12 cellular contexts compared by ENCODE assay signal in genomic region chr3:149368850-149369497, GRCh38. TPM values are rescaled to one million over a fixed set of nuclear protein-coding genes. Genes with fewer than 3 reads are reported as not detected.
DNase-seq lines count a peak whose midpoint lies in the region; ATAC-seq and TF ChIP-seq lines count a peak whose summit lies in the region.
"Had no signal": no experiment of that assay in that cellular context is flagged by ENCODE, and none has a peak within 500 bp of the region (broad histone marks: within the 10 kb centered on the region; RNA-seq: fewer than 3 reads in every experiment).

No MANE protein-coding gene starts in this region.

- H3K27ac ChIP-seq in HUES48 (ENCODE audit: low read depth, low read length) (peak overlapping the region; percentile 99), gastrocnemius medialis (peak overlapping the region in 3 of 4 donors; percentile 66 to 70 (median 68))

- H3K9ac ChIP-seq in HUES48 (ENCODE audit: low read depth, low read length) = 0 out of 2 replicates have a peak overlapping the region, but pooled peaks have one; percentile 16

- DNase-seq in NCI-H526 (lab: John Stamatoyannopoulos, UW) (peak; percentile 97 to 99), foreskin melanocyte (peak; percentile 96), gastrocnemius medialis (no peak)
- DNase-seq: activated CD8-positive, alpha-beta memory T cell treated with anti-CD3 and anti-CD28 coated beads, Interleukin-2, amount 50 U/mL, for 4 hours; DMS79; kidney; OCI-M1; stimulated activated CD4-positive, alpha-beta T cell treated with anti-CD3 and anti-CD28 coated beads, Interleukin-4, amount 100 ng/mL, for 1 hour had no signal

- H3K36me3 ChIP-seq in HUES48 (ENCODE audit: control insufficient read depth, insufficient read depth, low read length) (no peaks in the 10 kb centered on the region), gastrocnemius medialis (no peaks in the 10 kb centered on the region)

- H3K27me3 ChIP-seq in HUES48 (ENCODE audit: control insufficient read depth, insufficient read depth, low read length) (no peaks in the 10 kb centered on the region), gastrocnemius medialis (no peaks in the 10 kb centered on the region)

- intact Hi-C loops in gastrocnemius medialis (cut with DNase I; ENCODE audit: low total_unique reads) = no loop called here

- no peak for TF ChIP-seq CTCF in gastrocnemius medialis (IDR thresholded peaks at IDR 0.05 in 4 of 5, conservative IDR thresholded peaks at IDR 0.05 in 1 of 5)

- in situ Hi-C loops in gastrocnemius medialis (cut with MboI; ENCODE audit: low sequenced_read_pairs in 4 of 4) = no loop called here

- TF ChIP-seq POLR2A in gastrocnemius medialis (IDR thresholded peaks at IDR 0.05) = no peak

- H3K4me1 ChIP-seq in HUES48 (ENCODE audit: control insufficient read depth, insufficient read depth, low read length) = peaks cover 53% of the 10 kb centered on the region
- H3K4me1 ChIP-seq in gastrocnemius medialis = peaks cover 0 to 28% of the 10 kb centered on the region in 2 donors

- H3K4me3 ChIP-seq in HUES48 (ENCODE audit: low read depth, low read length) (no peak overlapping the region; the same call in 1 of the 2 replicates), gastrocnemius medialis (no peak overlapping the region)

- no peak for ATAC-seq in gastrocnemius medialis
- ATAC-seq in HG02610 (IDR thresholded peaks at IDR 0.05; ENCODE audit: unreplicated experiment) = no peak
- ATAC-seq in HG03095 (IDR thresholded peaks at IDR 0.05; ENCODE audit: unreplicated experiment) = no peak
- ATAC-seq in HG02885 (IDR thresholded peaks at IDR 0.05; ENCODE audit: poor library complexity, unreplicated experiment) = no peak

- no peaks in the 10 kb centered on the region for H3K9me3 ChIP-seq in HUES48 (ENCODE audit: control insufficient read depth, insufficient read depth, low read length)
- no peaks in the 10 kb centered on the region for H3K9me3 ChIP-seq in gastrocnemius medialis

RNA-seq across cellular contexts. Expression of gene TM4SF1, which starts 8.5 kb away (rescaled TPM):
- 10 to 100 TPM; 23.0 to 43.8 (median 38.6) TPM for total RNA-seq in gastrocnemius medialis

RNA-seq across cellular contexts. Expression of gene TM4SF18, which starts 35.5 kb away (rescaled TPM):
- 10 to 100 TPM in 1 of 4 donors, 1 to 10 TPM in 3; 4.1 to 13.6 (median 5.9) TPM for total RNA-seq in gastrocnemius medialis

Comparison
In these comparisons a context has a peak if more than half of its experiments do, and no peak if none do; other contexts are left out.
1. DNase-seq: peak in NCI-H526 (2 of 2) and foreskin melanocyte (single experiment); none in gastrocnemius medialis (0 of 2).